8 cellular contexts compared by ENCODE assay signal in the genomic region with DNA sequence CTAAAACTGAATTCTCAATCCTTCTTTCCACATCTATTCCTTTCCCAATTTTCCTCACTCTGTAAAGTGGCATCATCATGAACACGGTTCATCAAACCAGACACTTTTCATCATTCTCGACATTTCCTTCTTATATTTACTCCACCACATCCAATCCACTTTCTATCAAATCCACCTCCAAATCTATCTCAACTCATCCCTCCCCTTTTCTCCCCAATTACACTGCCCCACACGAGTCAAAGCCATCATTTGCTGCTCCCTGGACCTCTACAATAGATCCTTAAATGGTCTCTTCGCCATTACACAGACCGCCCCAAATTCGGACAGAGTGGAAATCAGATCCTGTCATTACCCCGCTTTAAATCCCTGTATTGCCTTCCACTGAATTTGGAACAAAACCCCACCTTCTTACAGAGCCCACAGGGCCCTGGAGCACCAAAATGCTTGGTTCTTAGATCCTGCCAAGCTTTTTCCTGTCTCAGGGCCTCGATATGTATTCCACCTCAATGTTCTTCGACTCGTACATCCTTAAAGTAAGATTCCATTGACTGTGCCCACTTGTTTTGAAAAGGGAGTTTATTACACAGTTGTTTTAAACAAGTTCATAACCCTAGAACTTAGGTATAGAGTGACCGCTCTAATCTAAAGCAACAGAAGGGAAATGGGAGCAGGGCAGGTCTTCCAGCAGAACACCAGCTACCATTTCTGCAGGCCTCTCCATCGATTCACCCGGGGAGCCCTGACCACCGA. TPM values are rescaled to one million over a fixed set of nuclear protein-coding genes. Genes with fewer than 3 reads are reported as not detected.
DNase-seq lines count a peak whose midpoint lies in the region; ATAC-seq and TF ChIP-seq lines count a peak whose summit lies in the region.

No MANE protein-coding gene starts in this region.

- intact Hi-C loops in stomach (cut with DNase I; ENCODE audit: low total_unique reads), result no loop called here

- no peak for ATAC-seq in activated naive CD4-positive, alpha-beta T cell treated with anti-CD3 and anti-CD28 coated beads, Interleukin-2, amount 50 U/mL, for 72 hours
- ATAC-seq in HG02571 (IDR thresholded peaks at IDR 0.05; ENCODE audit: unreplicated experiment) (no peak), HG02973 (IDR thresholded peaks at IDR 0.05; ENCODE audit: unreplicated experiment) (no peak)

- POLR2A ChIA-PET in HEK293T (lab: Yijun Ruan, JAX), result interaction anchor here (0.9 to 1.5 kb wide), 3 partner anchors 9 to 24 kb away, joined by 3 to 6 read pairs (median 5); no protein-coding TSS in a partner anchor

- H3K27ac ChIP-seq in iPS-20b (ENCODE audit: low read length) (peak overlapping the region; percentile 96), stomach (peak overlapping the region; percentile 94 to 98 (median 96))

- no peak for DNase-seq in AG09309 (ENCODE audit: low read depth)
- peak; percentile 15 for DNase-seq in HEK293T (ENCODE audit: extremely low spot score)
- DNase-seq in activated naive CD4-positive, alpha-beta T cell treated with anti-CD3 and anti-CD28 coated beads, Interleukin-2, amount 50 U/mL, for 72 hours (ENCODE audit: low spot score in 2 of 2), result no peak
- no peak for DNase-seq in stomach
- DNase-seq in activated effector memory CD4-positive, alpha-beta T cell treated with anti-CD3 and anti-CD28 coated beads, Interleukin-2, amount 50 U/mL, for 16 hours, result no peak

- TF ChIP-seq CTCF in AG09309 (IDR thresholded peaks at IDR 0.05; ENCODE audit: control insufficient read depth, insufficient read depth, low read depth, low read length, missing control alignments) (no peak), stomach (IDR thresholded peaks at IDR 0.05) (no peak)

- H3K4me1 ChIP-seq in iPS-20b (ENCODE audit: insufficient read depth, low read length) (peaks cover 17% of the 10 kb centered on the region), stomach (peaks cover 9 to 29% (median 24%) of the 10 kb centered on the region in 4 donors)

- H3K27ac Mint-ChIP-seq in activated naive CD4-positive, alpha-beta T cell treated with anti-CD3 and anti-CD28 coated beads, Interleukin-2, amount 50 U/mL, for 72 hours, result peak overlapping the region; percentile 51 to 100

- H3K9me3 ChIP-seq in iPS-20b (ENCODE audit: insufficient read depth, low read depth, low read length) (peaks cover 15% of the 10 kb centered on the region), stomach (peaks cover 0 to 14% (median 5%) of the 10 kb centered on the region in 4 donors)

- TF ChIP-seq EP300 in stomach (IDR thresholded peaks at IDR 0.05), result no peak

- CTCF ChIA-PET in HEK293T (lab: Yijun Ruan, JAX), result no interaction called here

- peaks cover 15% of the 10 kb centered on the region for H3K36me3 ChIP-seq in iPS-20b (ENCODE audit: insufficient read depth, low read depth, low read length)
- no peaks in the 10 kb centered on the region for H3K36me3 ChIP-seq in stomach

- no peaks in the 10 kb centered on the region for H3K27me3 ChIP-seq in iPS-20b (ENCODE audit: insufficient read depth, low read length)
- no peaks in the 10 kb centered on the region for H3K27me3 ChIP-seq in stomach

- 52 to 72% (median 65%) methylated on average over 14 of the region's 14 CpGs for WGBS in stomach, 5 donors

- H3K9ac ChIP-seq in iPS-20b (ENCODE audit: low read depth, low read length), result peak overlapping the region; percentile 98; the same call in 1 of the 2 replicates

- peaks cover 4 to 19% of the 10 kb centered on the region in 2 donors for H3K9me3 Mint-ChIP-seq in activated naive CD4-positive, alpha-beta T cell treated with anti-CD3 and anti-CD28 coated beads, Interleukin-2, amount 50 U/mL, for 72 hours

- H3K4me3 ChIP-seq in AG09309 (ENCODE audit: control insufficient read depth, low read depth, low read length) (peak overlapping the region; percentile 84), iPS-20b (ENCODE audit: low read length) (peak overlapping the region; percentile 97), stomach (peak overlapping the region; percentile 66 to 81 (median 78))

- H3K36me3 Mint-ChIP-seq in activated naive CD4-positive, alpha-beta T cell treated with anti-CD3 and anti-CD28 coated beads, Interleukin-2, amount 50 U/mL, for 72 hours, result peaks cover 28 to 55% of the 10 kb centered on the region in 2 donors

- no peak for TF ChIP-seq POLR2A in stomach (IDR thresholded peaks at IDR 0.05)

TF ChIP-seq in HEK293T, 16 proteins besides CTCF, POLR2A, EP300 and RAD21:
- TF ChIP-seq SUZ12 (IDR thresholded peaks at IDR 0.05), result no peak
- TF ChIP-seq TARDBP (IDR thresholded peaks at IDR 0.05), result no peak
- TF ChIP-seq SP1 (IDR thresholded peaks at IDR 0.05), result no peak
- no peak for TF ChIP-seq FOXA1 (IDR thresholded peaks at IDR 0.05)
- TF ChIP-seq ZNF384 (IDR thresholded peaks at IDR 0.05), result no peak
- no peak for TF ChIP-seq ELF4 (IDR thresholded peaks at IDR 0.05)
- no peak for TF ChIP-seq LEF1 (IDR thresholded peaks at IDR 0.05; ENCODE audit: borderline replicate concordance)
- no peak for TF ChIP-seq HDGF (IDR thresholded peaks at IDR 0.05; ENCODE audit: borderline replicate concordance)
- no peak for TF ChIP-seq BHLHE40 (IDR thresholded peaks at IDR 0.05; ENCODE audit: borderline replicate concordance)

RNA-seq across cellular contexts. Expression of gene ACAA2, which starts 0.8 kb away (rescaled TPM):
- 10 to 100 TPM; 47.0 to 86.9 TPM for total RNA-seq in activated naive CD4-positive, alpha-beta T cell treated with anti-CD3 and anti-CD28 coated beads, Interleukin-2, amount 50 U/mL, for 72 hours
- 100 to 1,000 TPM in 1 of 5 donors, 10 to 100 TPM in 4; 25.6 to 122 (median 45.5) TPM for total RNA-seq in stomach
- 10 to 100 TPM; 23.3 to 36.8 (median 35.3) TPM for polyA plus RNA-seq in stomach
